In genomic region chr1:173445164-173445563, GRCh38 we compare ENCODE assay signal across 19 cellular contexts. TPM values are rescaled to one million over a fixed set of nuclear protein-coding genes. Genes with fewer than 3 reads are reported as not detected.
DNase-seq lines count a peak whose midpoint lies in the region; ATAC-seq and FAIRE-seq lines count a peak whose summit lies in the region.
"Had no signal": no experiment of that assay in that cellular context is flagged by ENCODE, and none has a peak within 500 bp of the region (broad histone marks: within the 10 kb centered on the region; RNA-seq: fewer than 3 reads in every experiment).

No MANE protein-coding gene starts in this region.

- H3K27me3 ChIP-seq in CD4-positive, CD25-positive, alpha-beta regulatory T cell (ENCODE audit: control insufficient read depth, insufficient read depth, low read length), result no peaks in the 10 kb centered on the region
- H3K27me3 ChIP-seq: testis had no signal

- ATAC-seq in CD4-positive, CD25-positive, alpha-beta regulatory T cell (ENCODE audit: low read depth in 2 of 2), result no peak
- ATAC-seq in HG03565 (IDR thresholded peaks at IDR 0.05; ENCODE audit: unreplicated experiment) (peak; percentile 24), GM18868 (IDR thresholded peaks at IDR 0.05; ENCODE audit: unreplicated experiment) (no peak), HG03108 (IDR thresholded peaks at IDR 0.05; ENCODE audit: unreplicated experiment) (no peak), GM21619 (IDR thresholded peaks at IDR 0.05; ENCODE audit: unreplicated experiment) (no peak)
- ATAC-seq in natural killer cell treated with Interleukin-12 subunit alpha and Interleukin-12 subunit beta and Interleukin-15 and Interleukin-18, amount 100 ng/mL, for 72 hours, result no peak
- ATAC-seq: left lobe of liver had no signal

- no peaks in the 10 kb centered on the region for H3K4me1 ChIP-seq in CD4-positive, CD25-positive, alpha-beta regulatory T cell (ENCODE audit: control insufficient read depth, insufficient read depth, low read length, poor library complexity, severe bottlenecking)
- H3K4me1 ChIP-seq: testis had no signal

- peak overlapping the region in 1 of 4 donors; percentile 45 for H3K4me3 Mint-ChIP-seq in CD4-positive, CD25-positive, alpha-beta regulatory T cell
- H3K4me3 Mint-ChIP-seq in activated naive CD8-positive, alpha-beta T cell treated with anti-CD3 and anti-CD28 coated beads for 36 hours, result peak overlapping the region; percentile 30
- no peak overlapping the region for H3K4me3 Mint-ChIP-seq in natural killer cell treated with Interleukin-12 subunit alpha and Interleukin-12 subunit beta and Interleukin-15 and Interleukin-18, amount 100 ng/mL, for 72 hours
- H3K4me3 Mint-ChIP-seq: activated CD4-positive, alpha-beta memory T cell treated with anti-CD3 and anti-CD28 coated beads, Interleukin-2, amount 10 ng/mL, durations not matched to agents 7 days and 5 days had no signal

- H3K9me3 ChIP-seq in CD4-positive, CD25-positive, alpha-beta regulatory T cell (ENCODE audit: control insufficient read depth in 2 of 2, low read length in 2 of 2), result peaks cover 5 to 12% of the 10 kb centered on the region in 2 experiments
- H3K9me3 ChIP-seq: testis had no signal

- H3K27ac Mint-ChIP-seq in CD4-positive, CD25-positive, alpha-beta regulatory T cell, result peak overlapping the region in 1 of 3 donors; percentile 68
- no peak overlapping the region for H3K27ac Mint-ChIP-seq in activated naive CD8-positive, alpha-beta T cell treated with anti-CD3 and anti-CD28 coated beads for 36 hours
- no peak overlapping the region for H3K27ac Mint-ChIP-seq in natural killer cell treated with Interleukin-12 subunit alpha and Interleukin-12 subunit beta and Interleukin-15 and Interleukin-18, amount 100 ng/mL, for 72 hours
- H3K27ac Mint-ChIP-seq: activated CD4-positive, alpha-beta memory T cell treated with anti-CD3 and anti-CD28 coated beads, Interleukin-2, amount 10 ng/mL, durations not matched to agents 7 days and 5 days had no signal

- peaks cover 57% of the 10 kb centered on the region for H3K36me3 Mint-ChIP-seq in CD4-positive, CD25-positive, alpha-beta regulatory T cell
- H3K36me3 Mint-ChIP-seq in activated naive CD8-positive, alpha-beta T cell treated with anti-CD3 and anti-CD28 coated beads for 36 hours, result peaks cover 35% of the 10 kb centered on the region
- peaks cover 25% of the 10 kb centered on the region for H3K36me3 Mint-ChIP-seq in natural killer cell treated with Interleukin-12 subunit alpha and Interleukin-12 subunit beta and Interleukin-15 and Interleukin-18, amount 100 ng/mL, for 72 hours

- no peak for DNase-seq in CD4-positive, CD25-positive, alpha-beta regulatory T cell
- DNase-seq in GM18507 (ENCODE audit: extremely low spot score, insufficient read length, low read depth), result no peak
- DNase-seq in activated naive CD8-positive, alpha-beta T cell treated with anti-CD3 and anti-CD28 coated beads for 36 hours, result no peak
- no peak for DNase-seq in natural killer cell treated with Interleukin-12 subunit alpha and Interleukin-12 subunit beta and Interleukin-15 and Interleukin-18, amount 100 ng/mL, for 72 hours (ENCODE audit: low spot score)
- DNase-seq: activated CD4-positive, alpha-beta memory T cell treated with anti-CD3 and anti-CD28 coated beads, Interleukin-2, amount 10 ng/mL, durations not matched to agents 7 days and 5 days; activated effector memory CD4-positive, alpha-beta T cell treated with Interleukin-2 at 50 U/mL for 16 hours; DMS79; NCI-H187 treated with DMSO at 0.1 percent for 48 hours; NCI-H526 treated with DMSO at 0.1 percent for 48 hours; T1000; testis had no signal

- H3K27ac ChIP-seq in CD4-positive, CD25-positive, alpha-beta regulatory T cell (ENCODE audit: insufficient read depth, low read length, poor library complexity, severe bottlenecking), result no peak overlapping the region
- H3K27ac ChIP-seq: HL-60, RWPE1, testis had no signal

- peaks cover 2 to 23% (median 5%) of the 10 kb centered on the region in 7 donors for H3K9me3 Mint-ChIP-seq in CD4-positive, CD25-positive, alpha-beta regulatory T cell
- H3K9me3 Mint-ChIP-seq in activated naive CD8-positive, alpha-beta T cell treated with anti-CD3 and anti-CD28 coated beads for 36 hours, result peaks cover 8% of the 10 kb centered on the region
- no peaks in the 10 kb centered on the region for H3K9me3 Mint-ChIP-seq in natural killer cell treated with Interleukin-12 subunit alpha and Interleukin-12 subunit beta and Interleukin-15 and Interleukin-18, amount 100 ng/mL, for 72 hours

- peaks cover 8 to 32% (median 12%) of the 10 kb centered on the region in 4 donors for H3K4me1 Mint-ChIP-seq in CD4-positive, CD25-positive, alpha-beta regulatory T cell
- H3K4me1 Mint-ChIP-seq in activated naive CD8-positive, alpha-beta T cell treated with anti-CD3 and anti-CD28 coated beads for 36 hours, result peaks cover 25% of the 10 kb centered on the region
- H3K4me1 Mint-ChIP-seq in natural killer cell treated with Interleukin-12 subunit alpha and Interleukin-12 subunit beta and Interleukin-15 and Interleukin-18, amount 100 ng/mL, for 72 hours (ENCODE audit: low read depth in 2 of 2), result peaks cover 13 to 17% of the 10 kb centered on the region in 2 donors

- no peaks in the 10 kb centered on the region for H3K27me3 Mint-ChIP-seq in CD4-positive, CD25-positive, alpha-beta regulatory T cell
- H3K27me3 Mint-ChIP-seq in activated naive CD8-positive, alpha-beta T cell treated with anti-CD3 and anti-CD28 coated beads for 36 hours, result no peaks in the 10 kb centered on the region
- no peaks in the 10 kb centered on the region for H3K27me3 Mint-ChIP-seq in natural killer cell treated with Interleukin-12 subunit alpha and Interleukin-12 subunit beta and Interleukin-15 and Interleukin-18, amount 100 ng/mL, for 72 hours
- H3K27me3 Mint-ChIP-seq: activated CD4-positive, alpha-beta memory T cell treated with anti-CD3 and anti-CD28 coated beads, Interleukin-2, amount 10 ng/mL, durations not matched to agents 7 days and 5 days had no signal

- H3K36me3 ChIP-seq in CD4-positive, CD25-positive, alpha-beta regulatory T cell (ENCODE audit: control insufficient read depth, insufficient read depth, low read length), result peaks cover under 1% of the 10 kb centered on the region

- peak overlapping the region; percentile 9 for H3K4me3 ChIP-seq in CD4-positive, CD25-positive, alpha-beta regulatory T cell (ENCODE audit: low read depth, low read length)
- H3K4me3 ChIP-seq: testis had no signal

- FAIRE-seq in GM18507 (lab: Jason Lieb, UNC), result peak; percentile 54
- FAIRE-seq: H54 had no signal

RNA-seq across cellular contexts. Expression of gene PRDX6, which starts 32.0 kb away (rescaled TPM):
- 75.6 TPM for total RNA-seq in CD4-positive, CD25-positive, alpha-beta regulatory T cell
- 100 to 1,000 TPM in 3 of 4 donors, 10 to 100 TPM in 1; 93.3 to 166 (median 141) TPM for polyA plus RNA-seq in CD4-positive, CD25-positive, alpha-beta regulatory T cell
- 100 to 1,000 TPM; 168 to 175 TPM for total RNA-seq in activated naive CD8-positive, alpha-beta T cell treated with anti-CD3 and anti-CD28 coated beads for 36 hours
- total RNA-seq in natural killer cell treated with Interleukin-12 subunit alpha and Interleukin-12 subunit beta and Interleukin-15 and Interleukin-18, amount 100 ng/mL, for 72 hours, result 100 to 1,000 TPM; 119 to 155 TPM
